ENCODE assay signal across 16 cellular contexts in genomic region chr21:22062472-22063139, GRCh38.
"Had no signal": no experiment of that assay in that cellular context is flagged by ENCODE, and none has a peak within 500 bp of the region (broad histone marks: within the 10 kb centered on the region; RNA-seq: fewer than 3 reads in every experiment).

No MANE protein-coding gene starts in this region.

- H3K27ac ChIP-seq: dorsolateral prefrontal cortex, thoracic aorta had no signal

- H3K36me3 ChIP-seq: thoracic aorta had no signal

- H3K9me3 ChIP-seq: thoracic aorta had no signal

- H3K4me3 ChIP-seq: dorsolateral prefrontal cortex, thoracic aorta had no signal

- H3K27me3 ChIP-seq: dorsolateral prefrontal cortex had no signal

- DNase-seq: activated CD4-positive, CD25-positive, alpha-beta regulatory T cell treated with anti-CD3 and anti-CD28 coated beads, Interleukin-2, amount 50 U/mL, for 72 hours; activated naive CD4-positive, alpha-beta T cell treated with Interleukin-2 at 50 U/mL for 16 hours; dorsolateral prefrontal cortex; endodermal cell; erythroblast; islet precursor cell; left ventricle myocardium superior; mesendoderm; nephron progenitor cell; stimulated activated CD4-positive, alpha-beta T cell treated with anti-CD3 and anti-CD28 coated beads, Interleukin-12 subunit alpha, Interleukin-12 subunit beta, amount 100 ng/mL, for 4 hours; stimulated activated CD4-positive, alpha-beta T cell treated with anti-CD3 and anti-CD28 coated beads, Interleukin-2, amount 100 ng/mL, for 24 hours; T-cell; T1000 had no signal

- FAIRE-seq: astrocyte had no signal

- ATAC-seq: activated T-helper 17 cell treated with anti-CD3 and anti-CD28 coated beads, Interleukin-2, amount 50 U/mL, for 72 hours; left ventricle myocardium superior; T-cell had no signal
